Comparison of ENCODE assay signal across 16 cellular contexts in genomic region chr15:45496658-45497057, GRCh38. TPM values are rescaled to one million over a fixed set of nuclear protein-coding genes. Genes with fewer than 3 reads are reported as not detected.
DNase-seq lines count a peak whose midpoint lies in the region; ATAC-seq and TF ChIP-seq lines count a peak whose summit lies in the region.
"Had no signal": no experiment of that assay in that cellular context is flagged by ENCODE, and none has a peak within 500 bp of the region (broad histone marks: within the 10 kb centered on the region; RNA-seq: fewer than 3 reads in every experiment).

No MANE protein-coding gene starts in this region.

- H3K27ac ChIP-seq in C4-2B = peak overlapping the region; percentile 97
- peak overlapping the region; percentile 96 for H3K27ac ChIP-seq in VCaP
- H3K27ac ChIP-seq: BLaER1 treated with 17β-estradiol and CSF1 and Interleukin-3, amounts not matched to agents 10 nM and 100 nM had no signal

- no peaks in the 10 kb centered on the region for H3K9me3 Mint-ChIP-seq in glutamatergic neuron (ENCODE audit: unreplicated experiment)
- H3K9me3 Mint-ChIP-seq: CD14-positive monocyte; CD4-positive, alpha-beta memory T cell; CD4-positive, CD25-positive, alpha-beta regulatory T cell; CD8-positive, alpha-beta memory T cell had no signal

- DNase-seq in glutamatergic neuron (no peak), hepatic stellate cell (ENCODE audit: low spot score) (no peak)
- DNase-seq: 8988T; AML-193; CD4-positive, alpha-beta memory T cell; CD4-positive, CD25-positive, alpha-beta regulatory T cell; CD8-positive, alpha-beta memory T cell; COR-L47; DMS79 treated with DMSO at 0.1 percent for 48 hours; GF-D8 had no signal

- H3K36me3 Mint-ChIP-seq in glutamatergic neuron (ENCODE audit: unreplicated experiment) = no peaks in the 10 kb centered on the region
- H3K36me3 Mint-ChIP-seq: CD14-positive monocyte; CD4-positive, alpha-beta memory T cell; CD4-positive, CD25-positive, alpha-beta regulatory T cell had no signal

- no peaks in the 10 kb centered on the region for H3K27me3 Mint-ChIP-seq in glutamatergic neuron (ENCODE audit: unreplicated experiment)
- H3K27me3 Mint-ChIP-seq: B cell; CD4-positive, alpha-beta memory T cell; CD8-positive, alpha-beta memory T cell had no signal

- no peak for TF ChIP-seq CTCF in C4-2B (conservative IDR thresholded peaks at IDR 0.05)
- no peak for TF ChIP-seq CTCF in VCaP (conservative IDR thresholded peaks at IDR 0.05)
- TF ChIP-seq CTCF in glutamatergic neuron (IDR thresholded peaks at IDR 0.05; ENCODE audit: partially characterized antibody, unreplicated experiment) = no peak

- no peak for ATAC-seq in HG03135 (IDR thresholded peaks at IDR 0.05; ENCODE audit: unreplicated experiment)

- no peak overlapping the region for H3K4me3 Mint-ChIP-seq in glutamatergic neuron (ENCODE audit: unreplicated experiment)
- H3K4me3 Mint-ChIP-seq: B cell; CD14-positive monocyte; CD4-positive, alpha-beta memory T cell; CD4-positive, CD25-positive, alpha-beta regulatory T cell; CD8-positive, alpha-beta memory T cell had no signal

- H3K27ac Mint-ChIP-seq in glutamatergic neuron (ENCODE audit: unreplicated experiment) = no peak overlapping the region
- H3K27ac Mint-ChIP-seq: B cell; CD14-positive monocyte; CD4-positive, alpha-beta memory T cell; CD4-positive, CD25-positive, alpha-beta regulatory T cell had no signal

- no peaks in the 10 kb centered on the region for H3K4me1 Mint-ChIP-seq in glutamatergic neuron (ENCODE audit: low read depth, unreplicated experiment)
- H3K4me1 Mint-ChIP-seq: B cell; CD14-positive monocyte; CD4-positive, alpha-beta memory T cell; CD4-positive, CD25-positive, alpha-beta regulatory T cell; CD8-positive, alpha-beta memory T cell had no signal

RNA-seq across cellular contexts. Expression of gene SLC30A4, which starts 25.9 kb away (rescaled TPM):
- 0.34 TPM for total RNA-seq in glutamatergic neuron (ENCODE audit: unreplicated experiment)
